22 cellular contexts compared by ENCODE assay signal in the genomic region with DNA sequence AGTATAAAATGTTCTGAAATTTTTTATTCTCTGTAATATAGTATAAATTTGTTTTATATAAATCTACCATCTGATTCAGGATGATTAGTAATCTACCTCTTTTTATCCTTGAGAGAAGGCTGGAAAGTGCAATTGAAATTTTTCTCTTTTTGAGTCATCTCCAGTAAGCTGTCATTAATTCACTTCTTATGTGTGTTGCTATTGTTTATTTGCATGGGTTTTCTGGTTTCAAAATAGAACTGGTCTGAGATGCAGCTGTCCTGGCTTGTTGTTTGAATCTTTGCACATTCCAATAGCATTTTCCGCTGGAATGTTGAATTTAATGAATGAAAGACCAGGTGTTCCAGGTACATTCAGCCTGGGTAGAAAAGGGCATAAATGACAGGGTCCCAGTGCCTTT.
"Had no signal": no experiment of that assay in that cellular context is flagged by ENCODE, and none has a peak within 500 bp of the region (broad histone marks: within the 10 kb centered on the region; RNA-seq: fewer than 3 reads in every experiment).

No MANE protein-coding gene starts in this region.

- H3K4me3 ChIP-seq: breast epithelium, left ventricle myocardium inferior, mucosa of descending colon, tibial nerve, vagina had no signal

- H3K36me3 ChIP-seq: breast epithelium, left ventricle myocardium inferior, neutrophil, tibial nerve, vagina had no signal

- H3K4me1 Mint-ChIP-seq: memory B cell, natural killer cell had no signal

- ATAC-seq: activated CD4-positive, CD25-positive, alpha-beta regulatory T cell treated with anti-CD3 and anti-CD28 coated beads, Interleukin-2, amount 50 U/mL, for 24 hours; activated naive CD8-positive, alpha-beta T cell treated with anti-CD3 and anti-CD28 coated beads, Interleukin-2, amount 50 U/mL, for 24 hours; effector memory CD8-positive, alpha-beta T cell; mucosa of descending colon; natural killer cell had no signal

- H3K27ac Mint-ChIP-seq: activated naive CD4-positive, alpha-beta T cell treated with anti-CD3 and anti-CD28 coated beads for 36 hours; activated naive CD8-positive, alpha-beta T cell treated with anti-CD3 and anti-CD28 coated beads, Interleukin-2, amount 50 U/mL, for 24 hours; activated T-helper 2 cell treated with anti-CD3 and anti-CD28 coated beads, Interferon-gamma antibody, Interleukin-2, Interleukin-4, amounts not matched to agents 10 μg/mL and 5 μg/mL and 100 μg/mL, durations not matched to agents 14 hours and 24 hours and 36 hours; dendritic cell treated with granulocyte-macrophage colony-stimulating factor and Interleukin-4, amounts not matched to agents 40 ng/mL and 50 ng/mL, for 4 days; effector memory CD8-positive, alpha-beta T cell; memory B cell; natural killer cell had no signal

- H3K27me3 Mint-ChIP-seq: activated naive CD8-positive, alpha-beta T cell treated with anti-CD3 and anti-CD28 coated beads, Interleukin-2, amount 50 U/mL, for 24 hours; dendritic cell treated with granulocyte-macrophage colony-stimulating factor and Interleukin-4, amounts not matched to agents 40 ng/mL and 50 ng/mL, for 4 days; effector memory CD8-positive, alpha-beta T cell; memory B cell had no signal

- H3K4me3 Mint-ChIP-seq: activated naive CD4-positive, alpha-beta T cell treated with anti-CD3 and anti-CD28 coated beads for 36 hours; activated naive CD8-positive, alpha-beta T cell treated with anti-CD3 and anti-CD28 coated beads, Interleukin-2, amount 50 U/mL, for 24 hours; dendritic cell treated with granulocyte-macrophage colony-stimulating factor and Interleukin-4, amounts not matched to agents 40 ng/mL and 50 ng/mL, for 4 days; effector memory CD8-positive, alpha-beta T cell; memory B cell; natural killer cell had no signal

- DNase-seq: activated CD4-positive, alpha-beta T cell treated with anti-CD3 and anti-CD28 coated beads, Interleukin-2, amount 50 U/mL, for 4 hours; activated naive CD4-positive, alpha-beta T cell treated with anti-CD3 and anti-CD28 coated beads for 36 hours; activated naive CD8-positive, alpha-beta T cell treated with anti-CD3 and anti-CD28 coated beads, Interleukin-2, amount 50 U/mL, for 24 hours; activated T-cell treated with anti-CD3 and anti-CD28 coated beads for 4 hours; aorta; effector memory CD8-positive, alpha-beta T cell; left ventricle myocardium inferior; mucosa of descending colon; natural killer cell; posterior cingulate gyrus; stimulated activated CD4-positive, alpha-beta T cell treated with anti-CD3 and anti-CD28 coated beads, Interleukin-4, amount 100 ng/mL, for 4 hours; stimulated activated CD8-positive, alpha-beta memory T cell treated with anti-CD3 and anti-CD28 coated beads, Interleukin-4, amount 100 ng/mL, for 48 hours; stimulated activated naive CD4-positive, alpha-beta T cell treated with Interleukin-2 at 50 U/mL for 16 hours; substantia nigra had no signal

- H3K27ac ChIP-seq: breast epithelium, left ventricle myocardium inferior, neutrophil, tibial nerve, vagina had no signal

- H3K36me3 Mint-ChIP-seq: memory B cell, natural killer cell had no signal

- H3K9me3 ChIP-seq: breast epithelium, left ventricle myocardium inferior, mucosa of descending colon, neutrophil, tibial nerve, vagina had no signal

- H3K9me3 Mint-ChIP-seq: activated naive CD4-positive, alpha-beta T cell treated with anti-CD3 and anti-CD28 coated beads for 36 hours; activated naive CD8-positive, alpha-beta T cell treated with anti-CD3 and anti-CD28 coated beads, Interleukin-2, amount 50 U/mL, for 24 hours; activated T-helper 2 cell treated with anti-CD3 and anti-CD28 coated beads, Interferon-gamma antibody, Interleukin-2, Interleukin-4, amounts not matched to agents 10 μg/mL and 5 μg/mL and 100 μg/mL, durations not matched to agents 14 hours and 24 hours and 36 hours; dendritic cell treated with granulocyte-macrophage colony-stimulating factor and Interleukin-4, amounts not matched to agents 40 ng/mL and 50 ng/mL, for 4 days; effector memory CD8-positive, alpha-beta T cell; memory B cell; natural killer cell had no signal

- H3K4me1 ChIP-seq: breast epithelium, left ventricle myocardium inferior, tibial nerve, vagina had no signal

- H3K27me3 ChIP-seq: breast epithelium, neutrophil, tibial nerve, vagina had no signal
